Comparison of ENCODE assay signal across 2 cellular contexts in the genomic region with DNA sequence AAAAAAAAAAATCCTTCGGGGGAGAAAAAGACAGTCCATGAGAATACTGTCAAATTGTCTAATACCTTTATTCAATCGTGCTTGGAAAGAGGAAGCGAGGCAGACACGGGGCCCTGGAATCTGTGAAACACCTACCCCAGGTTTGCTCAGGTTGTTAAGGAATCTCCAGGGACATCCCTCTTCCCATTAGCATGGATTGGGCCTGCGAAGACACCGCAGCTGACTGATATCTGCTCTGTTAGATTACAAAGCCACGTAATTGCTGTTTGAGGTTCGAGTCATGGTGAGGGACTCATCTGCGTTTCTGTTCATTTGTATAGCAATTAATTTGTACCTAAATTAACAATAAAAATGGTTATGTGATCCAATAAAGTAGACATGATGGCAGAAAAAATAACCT.
TF ChIP-seq lines count a peak whose summit lies in the region.

No MANE protein-coding gene starts in this region.

TF ChIP-seq in K562, 482 proteins besides CTCF, POLR2A, EP300 and RAD21:
- TF ChIP-seq SPI1 (IDR thresholded peaks at IDR 0.05; ENCODE audit: borderline replicate concordance, low read depth, low read length) (peak; percentile 49; the same call in 1 of the 2 replicates), TAF1 (IDR thresholded peaks at IDR 0.05; ENCODE audit: control insufficient read depth, extremely low read depth, insufficient read depth, low read length, severe bottlenecking) (no peak)

TF ChIP-seq in endothelial cell of umbilical vein, 7 proteins besides CTCF, POLR2A, EP300 and RAD21:
- TF ChIP-seq, protein P1, sequence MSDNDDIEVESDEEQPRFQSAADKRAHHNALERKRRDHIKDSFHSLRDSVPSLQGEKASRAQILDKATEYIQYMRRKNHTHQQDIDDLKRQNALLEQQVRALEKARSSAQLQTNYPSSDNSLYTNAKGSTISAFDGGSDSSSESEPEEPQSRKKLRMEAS (IDR thresholded peaks at IDR 0.05; ENCODE audit: insufficient read depth, insufficient read length) = no peak
- no peak for TF ChIP-seq EZH2 (IDR thresholded peaks at IDR 0.05; ENCODE audit: borderline replicate concordance, low read depth, low read length, severe bottlenecking)
- TF ChIP-seq GATA2 (IDR thresholded peaks at IDR 0.05; ENCODE audit: insufficient read depth, insufficient read length, low read depth, low read length) = no peak
- TF ChIP-seq MYC (IDR thresholded peaks at IDR 0.05; ENCODE audit: low read depth, low read length) = no peak
- TF ChIP-seq JUN (IDR thresholded peaks at IDR 0.05; ENCODE audit: borderline replicate concordance, insufficient read depth, insufficient read length, low read depth) = no peak
- no peak for TF ChIP-seq FOS (IDR thresholded peaks at IDR 0.05; ENCODE audit: borderline replicate concordance, insufficient read depth, low read length)
- TF ChIP-seq POLR2AphosphoS5 (IDR thresholded peaks at IDR 0.05; ENCODE audit: insufficient read depth, low read depth, low read length) = no peak
TF ChIP-seq in endothelial cell of umbilical vein: peak in this region for 0.
